Comparison of ENCODE assay signal across 17 cellular contexts in the genomic region with DNA sequence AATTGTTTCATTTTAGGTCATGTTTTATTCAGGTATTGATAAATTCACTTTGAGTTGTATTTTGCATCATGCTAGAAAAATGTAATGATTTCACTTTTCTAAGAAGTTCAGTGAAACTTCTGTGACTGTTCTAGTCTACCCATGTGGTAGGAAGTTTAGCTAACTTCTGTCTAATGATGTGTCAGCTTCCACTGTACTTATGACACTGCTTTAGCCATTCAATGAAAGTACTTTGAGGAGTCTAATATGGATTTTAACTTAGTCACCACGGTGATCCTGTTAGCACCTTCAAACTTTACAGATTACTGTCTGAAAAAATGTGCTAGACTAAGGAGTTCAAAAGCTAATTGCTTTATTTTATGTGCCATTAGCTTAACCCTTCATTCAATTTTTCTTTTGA.
"Had no signal": no experiment of that assay in that cellular context is flagged by ENCODE, and none has a peak within 500 bp of the region (broad histone marks: within the 10 kb centered on the region; RNA-seq: fewer than 3 reads in every experiment).

No MANE protein-coding gene starts in this region.

- H3K27me3 ChIP-seq: gastrocnemius medialis, thyroid gland had no signal

- FAIRE-seq: islet of Langerhans, urothelium cell line had no signal

- H3K36me3 ChIP-seq: gastrocnemius medialis, thyroid gland had no signal

- H3K4me3 ChIP-seq: gastrocnemius medialis, thyroid gland had no signal

- DNase-seq: activated CD4-positive, alpha-beta T cell treated with anti-CD3 and anti-CD28 coated beads for 1 hour; activated CD4-positive, alpha-beta T cell treated with anti-CD3 and anti-CD28 coated beads, Interleukin-2, amount 50 U/mL, for 48 hours; activated CD8-positive, alpha-beta memory T cell treated with anti-CD3 and anti-CD28 coated beads, Interleukin-2, amount 10 ng/mL, durations not matched to agents 7 days and 5 days; activated naive CD4-positive, alpha-beta T cell treated with anti-CD3 and anti-CD28 coated beads, Interleukin-2, amount 10 ng/mL, durations not matched to agents 7 days and 5 days; activated T-cell treated with anti-CD3 and anti-CD28 coated beads, Interleukin-2, amount 50 U/mL, for 1 hour; cerebellar nuclear complex; effector memory CD8-positive, alpha-beta T cell; gastrocnemius medialis; naive thymus-derived CD8-positive, alpha-beta T cell; stimulated activated CD4-positive, alpha-beta T cell treated with anti-CD3 and anti-CD28 coated beads, Interleukin-15, amount 100 ng/mL, for 24 hours; stimulated activated CD4-positive, alpha-beta T cell treated with anti-CD3 and anti-CD28 coated beads, Interleukin-4, amount 100 ng/mL, for 1 hour; stimulated activated naive B cell treated with anti-CD40 and anti-IgM and Interleukin-4, amounts not matched to agents 10 μg/mL and 1 μg/mL and 100 μg/mL, for 72 hours; thyroid gland had no signal

- H3K27ac ChIP-seq: epithelial cell of prostate, gastrocnemius medialis, thyroid gland, VCaP had no signal

- ATAC-seq: activated CD8-positive, alpha-beta memory T cell treated with anti-CD3 and anti-CD28 coated beads, Interleukin-2, amount 10 ng/mL, durations not matched to agents 7 days and 5 days; effector memory CD8-positive, alpha-beta T cell; gastrocnemius medialis; naive thymus-derived CD8-positive, alpha-beta T cell; stimulated activated naive B cell treated with anti-CD40 and anti-IgM and Interleukin-4, amounts not matched to agents 10 μg/mL and 1 μg/mL and 100 μg/mL, for 72 hours had no signal
